Comparison of ENCODE assay signal across 14 cellular contexts in genomic region chrX:46967547-46967946, GRCh38. TPM values are rescaled to one million over a fixed set of nuclear protein-coding genes. Genes with fewer than 3 reads are reported as not detected.
A peak's percentile ranks its signal among the peaks of the same experiment; 100 is the strongest.
DNase-seq lines count a peak whose midpoint lies in the region; ATAC-seq and FAIRE-seq lines count a peak whose summit lies in the region.
"Had no signal": no experiment of that assay in that cellular context is flagged by ENCODE, and none has a peak within 500 bp of the region (broad histone marks: within the 10 kb centered on the region; RNA-seq: fewer than 3 reads in every experiment).

No MANE protein-coding gene starts in this region.

- DNase-seq in stimulated activated naive CD8-positive, alpha-beta T cell treated with anti-CD3 and anti-CD28 coated beads, Interleukin-15, Interleukin-2, amounts not matched to agents 100 U/mL and 50 U/mL, for 24 hours: no peak
- DNase-seq in RCC 7860 (ENCODE audit: low spot score) (peak; percentile 5), AG08396 (ENCODE audit: low spot score) (no peak), left lobe of liver (ENCODE audit: low spot score) (no peak), left colon (no peak), CD1c-positive myeloid dendritic cell (ENCODE audit: extremely low spot score) (no peak)
- DNase-seq: CD8-positive, alpha-beta T cell; erythroblast; islet precursor cell; NCI-H1436 treated with DMSO at 0.1 percent for 48 hours; PC-9; WERI-Rb-1 had no signal

- H3K4me1 Mint-ChIP-seq in stimulated activated naive CD8-positive, alpha-beta T cell treated with anti-CD3 and anti-CD28 coated beads, Interleukin-15, Interleukin-2, amounts not matched to agents 100 ng/mL and 50 ng/mL, for 24 hours (ENCODE audit: low read depth): peaks cover 8% of the 10 kb centered on the region

- no peak for ATAC-seq in stimulated activated naive CD8-positive, alpha-beta T cell treated with anti-CD3 and anti-CD28 coated beads, Interleukin-15, Interleukin-2, amounts not matched to agents 100 U/mL and 50 U/mL, for 24 hours
- ATAC-seq in HG02759 (IDR thresholded peaks at IDR 0.05; ENCODE audit: unreplicated experiment) (peak; percentile 65), left lobe of liver (no peak), left colon (no peak)
- ATAC-seq: CD8-positive, alpha-beta T cell had no signal

- FAIRE-seq in RCC 7860 (lab: Jason Lieb, UNC): no peak

- intact Hi-C loops in left colon (cut with DNase I, micrococcal nuclease): no loop called here

- no peaks in the 10 kb centered on the region for H3K9me3 Mint-ChIP-seq in stimulated activated naive CD8-positive, alpha-beta T cell treated with anti-CD3 and anti-CD28 coated beads, Interleukin-15, Interleukin-2, amounts not matched to agents 100 ng/mL and 50 ng/mL, for 24 hours
- H3K9me3 Mint-ChIP-seq: CD8-positive, alpha-beta T cell had no signal

- no peaks in the 10 kb centered on the region for H3K36me3 Mint-ChIP-seq in stimulated activated naive CD8-positive, alpha-beta T cell treated with anti-CD3 and anti-CD28 coated beads, Interleukin-15, Interleukin-2, amounts not matched to agents 100 ng/mL and 50 ng/mL, for 24 hours (ENCODE audit: low read depth)
- H3K36me3 Mint-ChIP-seq: CD8-positive, alpha-beta T cell had no signal

- H3K4me3 Mint-ChIP-seq in stimulated activated naive CD8-positive, alpha-beta T cell treated with anti-CD3 and anti-CD28 coated beads, Interleukin-15, Interleukin-2, amounts not matched to agents 100 ng/mL and 50 ng/mL, for 24 hours: no peak overlapping the region
- H3K4me3 Mint-ChIP-seq: CD8-positive, alpha-beta T cell had no signal

- H3K27ac Mint-ChIP-seq in stimulated activated naive CD8-positive, alpha-beta T cell treated with anti-CD3 and anti-CD28 coated beads, Interleukin-15, Interleukin-2, amounts not matched to agents 100 ng/mL and 50 ng/mL, for 24 hours: peak overlapping the region; percentile 31
- H3K27ac Mint-ChIP-seq: CD8-positive, alpha-beta T cell had no signal

- peaks cover 11% of the 10 kb centered on the region for H3K27me3 Mint-ChIP-seq in stimulated activated naive CD8-positive, alpha-beta T cell treated with anti-CD3 and anti-CD28 coated beads, Interleukin-15, Interleukin-2, amounts not matched to agents 100 ng/mL and 50 ng/mL, for 24 hours

RNA-seq across cellular contexts. Expression of gene JADE3, which starts 55.3 kb away (rescaled TPM):
- total RNA-seq in left lobe of liver (8.5 TPM), left colon (1 to 10 TPM; 7.0 to 7.4 TPM)
- total RNA-seq: CD8-positive, alpha-beta T cell had no signal
